Comparison of ENCODE assay signal across 15 cellular contexts in the genomic region with DNA sequence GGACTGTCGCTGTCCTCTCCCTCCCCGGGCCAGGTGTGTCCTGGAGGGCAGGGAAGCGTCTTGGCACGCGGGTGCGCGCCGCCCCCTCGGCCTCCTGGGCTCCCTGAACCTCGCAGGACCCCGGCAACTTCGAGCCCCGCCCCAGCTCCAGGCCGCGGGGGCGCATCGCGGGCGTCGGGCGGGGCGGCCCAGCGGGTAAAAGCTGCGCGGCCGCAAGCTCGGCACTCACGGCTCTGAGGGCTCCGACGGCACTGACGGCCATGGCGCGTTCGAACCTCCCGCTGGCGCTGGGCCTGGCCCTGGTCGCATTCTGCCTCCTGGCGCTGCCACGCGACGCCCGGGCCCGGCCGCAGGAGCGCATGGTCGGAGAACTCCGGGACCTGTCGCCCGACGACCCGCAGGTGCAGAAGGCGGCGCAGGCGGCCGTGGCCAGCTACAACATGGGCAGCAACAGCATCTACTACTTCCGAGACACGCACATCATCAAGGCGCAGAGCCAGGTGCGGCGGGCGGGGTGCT. TPM values are rescaled to one million over a fixed set of nuclear protein-coding genes. Genes with fewer than 3 reads are reported as not detected.
DNase-seq lines count a peak whose midpoint lies in the region; ATAC-seq, FAIRE-seq and TF ChIP-seq lines count a peak whose summit lies in the region.
"Had no signal": no experiment of that assay in that cellular context is flagged by ENCODE, and none has a peak within 500 bp of the region (broad histone marks: within the 10 kb centered on the region; RNA-seq: fewer than 3 reads in every experiment).

A gene with protein sequence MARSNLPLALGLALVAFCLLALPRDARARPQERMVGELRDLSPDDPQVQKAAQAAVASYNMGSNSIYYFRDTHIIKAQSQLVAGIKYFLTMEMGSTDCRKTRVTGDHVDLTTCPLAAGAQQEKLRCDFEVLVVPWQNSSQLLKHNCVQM (plus strand): TSS at position 224 of the 519 bp plus-strand sequence. CDS start 37 bp downstream, at position 261.

- in situ Hi-C loops in HepG2 (cut with HindIII; ENCODE audit: extremely low pct_ligation_motif_present, low pct_unique_long_range_greater_than_20kb) = no loop called here

- no peaks in the 10 kb centered on the region for H4K20me1 ChIP-seq in HepG2 (ENCODE audit: insufficient read depth, low read length)
- H4K20me1 ChIP-seq: BLaER1 had no signal

- H2BK12ac ChIP-seq in mesenchymal stem cell (ENCODE audit: low read length in 2 of 2) = peak within 1 kb of the TSS in 1 of 2 experiments; percentile 11

- peak within 1 kb of the TSS; percentile 33 for H2BK15ac ChIP-seq in mesenchymal stem cell (ENCODE audit: low read depth, poor library complexity, severe bottlenecking)

- 67% methylated on average over 35 of the region's 61 CpGs for WGBS in HepG2 (ENCODE audit: low lambda C conversion rate)
- WGBS in right lobe of liver (ENCODE audit: insufficient coverage, low coverage, low lambda C conversion rate, missing lambda C conversion rate) = 33% methylated on average over 12 of the region's 61 CpGs
- 18% methylated on average over 55 of the region's 61 CpGs for WGBS in mesenchymal stem cell

- CTCF ChIA-PET in HepG2 (lab: Yijun Ruan, JAX; ENCODE audit: low intra/inter-chr PET ratio, low total read pairs) = no interaction called here

- H3K4ac ChIP-seq in mesenchymal stem cell (ENCODE audit: low read depth in 1 of 2, low read length in 2 of 2) = peak within 1 kb of the TSS in 1 of 2 experiments; percentile 41

- no peaks in the 10 kb centered on the region for H3K79me1 ChIP-seq in mesenchymal stem cell (replicated peaks; ENCODE audit: low read length, poor library complexity, severe bottlenecking)

- DNase-seq in HepG2 (ENCODE audit: low spot score) = no peak
- DNase-seq in right lobe of liver = no peak
- DNase-seq in coronary artery (ENCODE audit: low spot score) = no peak
- DNase-seq in mesenchymal stem cell = no peak
- DNase-seq in NOMO-1 treated with DMSO at 0.1 percent for 48 hours (lab: John Stamatoyannopoulos, UW; ENCODE audit: unreplicated experiment) = no peak
- DNase-seq in T1000 (lab: John Stamatoyannopoulos, UW) = no peak
- DNase-seq in stimulated activated CD4-positive, alpha-beta T cell treated with anti-CD3 and anti-CD28 coated beads, Interleukin-2, amount 100 ng/mL, for 24 hours = no peak
- DNase-seq: activated CD4-positive, alpha-beta T cell treated with anti-CD3 and anti-CD28 coated beads, Interleukin-2, amount 10 ng/mL, durations not matched to agents 24 days and 14 days; NCI-H2171 treated with DMSO at 0.1 percent for 48 hours; SJCRH30; small intestine had no signal

- H3K27me3 ChIP-seq in HepG2 (ENCODE audit: control insufficient read depth in 1 of 2, insufficient read depth in 2 of 2, low read length in 2 of 2) (peaks cover 7 to 45% of the 10 kb centered on the region in 2 experiments; a peak in 4 of 5 replicates), right lobe of liver (peaks cover 0 to 11% of the 10 kb centered on the region in 2 donors), mesenchymal stem cell (ENCODE audit: control insufficient read depth in 1 of 2, insufficient read depth in 1 of 2, low read length in 2 of 2) (peaks cover 4 to 20% of the 10 kb centered on the region in 2 experiments)
- H3K27me3 ChIP-seq: SJCRH30 had no signal

- FAIRE-seq in HepG2 (lab: Jason Lieb, UNC) = no peak
- FAIRE-seq: small intestine had no signal

- H2AFZ ChIP-seq in HepG2 (ENCODE audit: low read length) = no peak within 1 kb of the TSS
- no peak within 1 kb of the TSS for H2AFZ ChIP-seq in mesenchymal stem cell (ENCODE audit: low read depth, low read length)

- no peak within 1 kb of the TSS for H4K91ac ChIP-seq in mesenchymal stem cell (ENCODE audit: low read length)

- H3K9ac ChIP-seq in HepG2 (ENCODE audit: insufficient read depth, low read depth, low read length) (no peak within 1 kb of the TSS), mesenchymal stem cell (ENCODE audit: low read length) (no peak within 1 kb of the TSS)
- H3K9ac ChIP-seq: BLaER1 had no signal

- H3K18ac ChIP-seq in mesenchymal stem cell (ENCODE audit: low read depth in 1 of 2, low read length in 2 of 2) = no peak within 1 kb of the TSS

- H3K4me1 ChIP-seq in HepG2 (ENCODE audit: insufficient read depth, low read length) (peaks cover 12% of the 10 kb centered on the region; the same call in 1 of the 2 replicates), right lobe of liver (no peaks in the 10 kb centered on the region), mesenchymal stem cell (ENCODE audit: control insufficient read depth, insufficient read depth, low read depth, low read length) (peaks cover 31% of the 10 kb centered on the region)

- TF ChIP-seq EP300 in HepG2 (IDR thresholded peaks at IDR 0.05; ENCODE audit: low read depth in 2 of 2, low read length in 2 of 2) = no peak
- TF ChIP-seq EP300 in HepG2 (CRISPR knock-in tag; IDR thresholded peaks at IDR 0.05; ENCODE audit: borderline replicate concordance) = no peak

- TF ChIP-seq CTCF in HepG2 (CRISPR knock-in tag; IDR thresholded peaks at IDR 0.05) (no peak), right lobe of liver (IDR thresholded peaks at IDR 0.05) (no peak), coronary artery (IDR thresholded peaks at IDR 0.05) (no peak)

- no peak within 1 kb of the TSS for H2BK5ac ChIP-seq in mesenchymal stem cell (ENCODE audit: low read depth, low read length, poor library complexity, severe bottlenecking)

- POLR2A ChIA-PET in HepG2 (lab: Yijun Ruan, JAX) = interaction anchor here (1.2 kb wide), 1 partner anchor 9 kb away, joined by 3 read pairs; a partner anchor contains a TSS

- H3K14ac ChIP-seq in mesenchymal stem cell (ENCODE audit: low read length in 2 of 2) = peak within 1 kb of the TSS in 1 of 2 experiments; percentile 26

- H3K9me3 ChIP-seq in HepG2 (ENCODE audit: low read length) (no peaks in the 10 kb centered on the region), right lobe of liver (no peaks in the 10 kb centered on the region), mesenchymal stem cell (ENCODE audit: control insufficient read depth, low read length) (no peaks in the 10 kb centered on the region)
- H3K9me3 ChIP-seq: adrenal gland, BLaER1, SJCRH30 had no signal

- H2AK5ac ChIP-seq in mesenchymal stem cell (ENCODE audit: low read length, severe bottlenecking) = no peak within 1 kb of the TSS

- peak within 1 kb of the TSS in 1 of 2 experiments; percentile 78 for H3K23ac ChIP-seq in mesenchymal stem cell (ENCODE audit: low read length in 2 of 2)

- intact Hi-C loops in HepG2 (cut with micrococcal nuclease; ENCODE audit: unreplicated experiment) = no loop called here
- intact Hi-C loops in right lobe of liver (cut with DNase I) = no loop called here

- H3K4me2 ChIP-seq in HepG2 (ENCODE audit: low read depth, low read length) = no peak within 1 kb of the TSS; the same call in 1 of the 2 replicates
- H3K4me2 ChIP-seq in mesenchymal stem cell (ENCODE audit: low read length, poor library complexity, severe bottlenecking) = no peak within 1 kb of the TSS
- H3K4me2 ChIP-seq: BLaER1 had no signal

- H3K27ac ChIP-seq in HepG2 (ENCODE audit: extremely low read length, insufficient read depth, low read length) (no peak within 1 kb of the TSS), right lobe of liver (no peak within 1 kb of the TSS), coronary artery (peak within 1 kb of the TSS in 1 of 2 donors; percentile 47), mesenchymal stem cell (ENCODE audit: low read length, poor library complexity, severe bottlenecking) (no peak within 1 kb of the TSS)
- H3K27ac ChIP-seq: adrenal gland, BLaER1 had no signal

- H4K8ac ChIP-seq in mesenchymal stem cell (ENCODE audit: low read length) = peak within 1 kb of the TSS; percentile 51

- no peaks in the 10 kb centered on the region for H3K79me2 ChIP-seq in HepG2 (ENCODE audit: insufficient read depth, low read length)

- no peak within 1 kb of the TSS for H2BK120ac ChIP-seq in mesenchymal stem cell (ENCODE audit: low read depth, low read length)

- BruUV-seq in HepG2 (replicated peaks; lab: Mats Ljungman, UMichigan) = no TSS peak

- H3K4me3 ChIP-seq in HepG2 (replicated peaks in 1 of 3; ENCODE audit: insufficient read depth in 1 of 3, low read depth in 2 of 3, low read length in 3 of 3) = no peak within 1 kb of the TSS
- H3K4me3 ChIP-seq in right lobe of liver = no peak within 1 kb of the TSS
- peak within 1 kb of the TSS; percentile 66 for H3K4me3 ChIP-seq in coronary artery
- peak within 1 kb of the TSS in 1 of 2 experiments; percentile 12 for H3K4me3 ChIP-seq in mesenchymal stem cell (ENCODE audit: insufficient read depth in 1 of 2, low read depth in 1 of 2, low read length in 2 of 2)
- H3K4me3 ChIP-seq: BLaER1, SJCRH30 had no signal

- H3K36me3 ChIP-seq in HepG2 (replicated peaks in 1 of 2; ENCODE audit: control insufficient read depth in 1 of 2, insufficient read depth in 2 of 2, low read length in 2 of 2) = no peaks in the 10 kb centered on the region
- H3K36me3 ChIP-seq in right lobe of liver = no peaks in the 10 kb centered on the region
- H3K36me3 ChIP-seq in mesenchymal stem cell (ENCODE audit: control insufficient read depth in 1 of 2, insufficient read depth in 2 of 2, low read depth in 1 of 2, low read length in 2 of 2) = peaks cover 0 to under 1% of the 10 kb centered on the region in 2 experiments
- H3K36me3 ChIP-seq: adrenal gland, BLaER1, SJCRH30 had no signal

- ATAC-seq in HepG2 (no peak), right lobe of liver (no peak), HG02852 (IDR thresholded peaks at IDR 0.05; ENCODE audit: unreplicated experiment) (no peak)

- TF ChIP-seq RAD21 in HepG2 (CRISPR knock-in tag; IDR thresholded peaks at IDR 0.05) = no peak

- TF ChIP-seq POLR2A in HepG2 (IDR thresholded peaks at IDR 0.05; ENCODE audit: insufficient read depth in 1 of 2, low read depth in 2 of 2, low read length in 2 of 2) = no peak
- no peak for TF ChIP-seq POLR2A in right lobe of liver (IDR thresholded peaks at IDR 0.05)

RNA-seq across cellular contexts. Expression of the gene that starts here (rescaled TPM):
- not detected in 2 replicates for total RNA-seq in HepG2 (2016; rRNA removed; fragmentation: Illumina TruSeq; extraction: Trizol)
- total RNA-seq in HepG2 (2016; cell fraction: cytosol; rRNA removed; fragmentation: Illumina TruSeq; extraction: Trizol; ENCODE audit: low read depth) = not detected in 2 replicates
- not detected in 2 replicates for total RNA-seq in HepG2 (2016; cell fraction: insoluble cytoplasmic fraction; rRNA removed; fragmentation: Illumina TruSeq; extraction: Trizol)
- not detected in 2 replicates for total RNA-seq in HepG2 (2016; cell fraction: membrane; rRNA removed; fragmentation: Illumina TruSeq; extraction: Trizol)
- not detected in 2 replicates for total RNA-seq in HepG2 (2016; cell fraction: nucleus; rRNA removed; fragmentation: Illumina TruSeq; extraction: Trizol)
- polyA plus RNA-seq in HepG2 (2011; rRNA removed) = not detected in 2 replicates
- not detected in 2 replicates for polyA plus RNA-seq in HepG2 (2011; cell fraction: cytosol; rRNA removed)
- not detected in 2 replicates for polyA plus RNA-seq in HepG2 (2011; cell fraction: nucleus; rRNA removed)
- not detected in 2 replicates for polyA plus RNA-seq in HepG2 (2012)
- polyA plus RNA-seq in HepG2 (2016; cell fraction: cytosol; fragmentation: Illumina TruSeq; extraction: Trizol; ENCODE audit: low read depth) = not detected in 2 replicates
- polyA plus RNA-seq in HepG2 (2016; cell fraction: insoluble cytoplasmic fraction; fragmentation: Illumina TruSeq; extraction: Trizol; ENCODE audit: low read depth) = not detected in 2 replicates
- polyA plus RNA-seq in HepG2 (2016; cell fraction: membrane; fragmentation: Illumina TruSeq; extraction: Trizol; ENCODE audit: low read depth) = not detected in 2 replicates
- polyA plus RNA-seq in HepG2 (2016; cell fraction: nucleus; fragmentation: Illumina TruSeq; extraction: Trizol; ENCODE audit: insufficient read depth, low read depth) = not detected in 2 replicates
- polyA minus RNA-seq in HepG2 (2011; rRNA and poly(A)+ RNA removed; ENCODE audit: low replicate concordance) = not detected in 2 replicates
- not detected in 2 replicates for polyA minus RNA-seq in HepG2 (2011; cell fraction: cytosol; rRNA and poly(A)+ RNA removed)
- polyA minus RNA-seq in HepG2 (2011; cell fraction: nucleus; rRNA and poly(A)+ RNA removed) = not detected in 2 replicates
- not detected for total RNA-seq in right lobe of liver
- polyA plus RNA-seq in mesenchymal stem cell (2013, experiment 1 of 2) = 0.15 TPM
- 0.05 TPM for polyA plus RNA-seq in mesenchymal stem cell (2013, experiment 2 of 2)
- total RNA-seq: liver, SJCRH30 had no signal
- polyA plus RNA-seq: liver, small intestine had no signal
